26 cellular contexts compared by ENCODE assay signal in the genomic region with DNA sequence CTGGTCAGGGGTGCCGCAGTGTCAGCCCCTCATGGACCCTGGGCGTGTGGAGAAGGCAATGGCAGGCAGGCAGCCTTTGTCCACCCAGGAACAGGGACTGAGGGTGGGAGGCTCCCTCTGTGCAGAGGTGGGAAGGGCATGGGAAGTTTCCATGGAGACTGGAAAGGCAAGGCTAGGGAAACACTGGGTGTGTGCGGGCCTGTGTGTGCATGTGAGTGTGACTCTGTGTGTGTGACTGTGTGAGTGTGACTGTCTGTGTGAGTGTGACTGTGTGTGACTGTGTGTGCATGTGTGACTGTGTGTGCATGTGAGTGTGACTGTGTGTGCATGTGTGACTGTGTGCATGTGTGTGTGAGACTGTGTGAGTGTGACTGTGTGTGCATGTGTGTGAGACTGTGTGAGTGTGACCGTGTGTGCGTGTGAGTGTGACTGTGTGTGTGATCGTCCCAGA. TPM values are rescaled to one million over a fixed set of nuclear protein-coding genes. Genes with fewer than 3 reads are reported as not detected.
DNase-seq lines count a peak whose midpoint lies in the region; ATAC-seq and FAIRE-seq lines count a peak whose summit lies in the region.
"Had no signal": no experiment of that assay in that cellular context is flagged by ENCODE, and none has a peak within 500 bp of the region (broad histone marks: within the 10 kb centered on the region; RNA-seq: fewer than 3 reads in every experiment).

No MANE protein-coding gene starts in this region.

- peak overlapping the region; percentile 7 for H3K4me3 Mint-ChIP-seq in activated naive CD8-positive, alpha-beta T cell treated with anti-CD3 and anti-CD28 coated beads, Interleukin-2, amount 50 U/mL, for 24 hours
- peak overlapping the region; percentile 1 for H3K4me3 Mint-ChIP-seq in memory B cell
- H3K4me3 Mint-ChIP-seq: activated naive CD4-positive, alpha-beta T cell treated with anti-CD3 and anti-CD28 coated beads, Interleukin-2, amount 50 U/mL, for 24 hours; activated T-cell treated with anti-CD3 and anti-CD28 coated beads, Interleukin-2, amount 50 U/mL, for 72 hours; CD8-positive, alpha-beta T cell; effector memory CD8-positive, alpha-beta T cell; WTC11 had no signal

- H3K27me3 Mint-ChIP-seq in activated naive CD8-positive, alpha-beta T cell treated with anti-CD3 and anti-CD28 coated beads, Interleukin-2, amount 50 U/mL, for 24 hours, result peaks cover 2% of the 10 kb centered on the region
- peaks cover 8% of the 10 kb centered on the region for H3K27me3 Mint-ChIP-seq in memory B cell

- intact Hi-C loops in left cardiac atrium (cut with DNase I) (no loop called here), Right ventricle myocardium superior (cut with DNase I) (no loop called here)

- no peaks in the 10 kb centered on the region for H3K9me3 Mint-ChIP-seq in activated naive CD8-positive, alpha-beta T cell treated with anti-CD3 and anti-CD28 coated beads, Interleukin-2, amount 50 U/mL, for 24 hours
- no peaks in the 10 kb centered on the region for H3K9me3 Mint-ChIP-seq in memory B cell
- H3K9me3 Mint-ChIP-seq: activated naive CD4-positive, alpha-beta T cell treated with anti-CD3 and anti-CD28 coated beads, Interleukin-2, amount 50 U/mL, for 24 hours; activated T-cell treated with anti-CD3 and anti-CD28 coated beads, Interleukin-2, amount 50 U/mL, for 72 hours; CD8-positive, alpha-beta T cell; effector memory CD8-positive, alpha-beta T cell; WTC11 had no signal

- peaks cover 9% of the 10 kb centered on the region for H3K4me1 Mint-ChIP-seq in activated naive CD8-positive, alpha-beta T cell treated with anti-CD3 and anti-CD28 coated beads, Interleukin-2, amount 50 U/mL, for 24 hours
- H3K4me1 Mint-ChIP-seq in memory B cell, result peaks cover 8% of the 10 kb centered on the region
- H3K4me1 Mint-ChIP-seq: activated naive CD4-positive, alpha-beta T cell treated with anti-CD3 and anti-CD28 coated beads, Interleukin-2, amount 50 U/mL, for 24 hours; WTC11 had no signal

- peak in 1 of 2 donors; percentile 6 for ATAC-seq in left cardiac atrium
- ATAC-seq in Right ventricle myocardium superior (ENCODE audit: poor library complexity), result no peak
- ATAC-seq in activated naive CD8-positive, alpha-beta T cell treated with anti-CD3 and anti-CD28 coated beads, Interleukin-2, amount 50 U/mL, for 24 hours, result no peak
- ATAC-seq in memory B cell (ENCODE audit: low read depth), result no peak
- no peak for ATAC-seq in HG02884 (IDR thresholded peaks at IDR 0.05; ENCODE audit: unreplicated experiment)
- ATAC-seq: CD8-positive, alpha-beta T cell; effector memory CD8-positive, alpha-beta T cell; WTC11 had no signal

- no peak overlapping the region for H3K27ac Mint-ChIP-seq in activated naive CD8-positive, alpha-beta T cell treated with anti-CD3 and anti-CD28 coated beads, Interleukin-2, amount 50 U/mL, for 24 hours
- H3K27ac Mint-ChIP-seq in memory B cell, result no peak overlapping the region
- H3K27ac Mint-ChIP-seq: activated naive CD4-positive, alpha-beta T cell treated with anti-CD3 and anti-CD28 coated beads, Interleukin-2, amount 50 U/mL, for 24 hours; activated T-cell treated with anti-CD3 and anti-CD28 coated beads, Interleukin-2, amount 50 U/mL, for 72 hours; CD8-positive, alpha-beta T cell; effector memory CD8-positive, alpha-beta T cell; WTC11 had no signal

- FAIRE-seq in urothelium cell line (lab: Jason Lieb, UNC), result peak; percentile 96
- FAIRE-seq: RCC 7860 had no signal

- peak; percentile 6 for DNase-seq in left cardiac atrium
- DNase-seq in Right ventricle myocardium superior, result no peak
- no peak for DNase-seq in activated naive CD8-positive, alpha-beta T cell treated with anti-CD3 and anti-CD28 coated beads, Interleukin-2, amount 50 U/mL, for 24 hours
- DNase-seq in memory B cell (ENCODE audit: low spot score in 2 of 2), result no peak
- DNase-seq in urothelium cell line (ENCODE audit: low spot score), result no peak
- DNase-seq in occipital lobe (lab: John Stamatoyannopoulos, UW), result no peak
- no peak for DNase-seq in glomerular visceral epithelial cell (ENCODE audit: extremely low spot score)
- DNase-seq: activated T-cell treated with anti-CD3 and anti-CD28 coated beads, Interleukin-2, amount 50 U/mL, for 72 hours; CD8-positive, alpha-beta T cell; DND-41; effector memory CD8-positive, alpha-beta T cell; mucosa of descending colon; NCI-H1105 treated with DMSO at 0.1 percent for 48 hours; spleen; stimulated activated CD4-positive, alpha-beta T cell treated with anti-CD3 and anti-CD28 coated beads, Interleukin-4, amount 100 ng/mL, for 24 hours; uterus had no signal

- no peaks in the 10 kb centered on the region for H3K36me3 Mint-ChIP-seq in activated naive CD8-positive, alpha-beta T cell treated with anti-CD3 and anti-CD28 coated beads, Interleukin-2, amount 50 U/mL, for 24 hours (ENCODE audit: low read depth)
- H3K36me3 Mint-ChIP-seq in memory B cell, result no peaks in the 10 kb centered on the region
- H3K36me3 Mint-ChIP-seq: activated naive CD4-positive, alpha-beta T cell treated with anti-CD3 and anti-CD28 coated beads, Interleukin-2, amount 50 U/mL, for 24 hours; CD8-positive, alpha-beta T cell; WTC11 had no signal

RNA-seq across cellular contexts. Expression of a gene that starts 0.9 kb away (rescaled TPM):
- 1 to 10 TPM; 1.6 to 2.1 TPM for total RNA-seq in left cardiac atrium
- total RNA-seq in Right ventricle myocardium superior, result 1.00 TPM
- total RNA-seq in occipital lobe, result 0.31 TPM
- total RNA-seq: CD8-positive, alpha-beta T cell; chondrocyte; glomerular endothelial cell; WTC11 had no signal

RNA-seq across cellular contexts. Expression of a gene that starts 13.7 kb away (rescaled TPM):
- total RNA-seq in left cardiac atrium (under 1 TPM; 0.29 to 0.32 TPM), Right ventricle myocardium superior (0.16 TPM), occipital lobe (not detected)
- total RNA-seq: activated T-cell treated with anti-CD3 and anti-CD28 coated beads, Interleukin-2, amount 50 U/mL, for 72 hours; CD8-positive, alpha-beta T cell; chondrocyte; glomerular endothelial cell; NCI-H460; renal cortical epithelial cell; T-helper 2 cell treated with Interferon-gamma antibody and Interleukin-4, amounts not matched to agents 100 ng/mL and 5 ng/mL, for 36 hours; WTC11 had no signal

RNA-seq across cellular contexts. Expression of a gene that starts 22.3 kb away (rescaled TPM):
- total RNA-seq in left cardiac atrium (not detected), Right ventricle myocardium superior (not detected), occipital lobe (not detected)
- total RNA-seq: activated T-cell treated with anti-CD3 and anti-CD28 coated beads, Interleukin-2, amount 50 U/mL, for 72 hours; CD8-positive, alpha-beta T cell; chondrocyte; glomerular endothelial cell; left lobe of liver; mucosa of descending colon; NCI-H460; renal cortical epithelial cell; T-helper 2 cell treated with Interferon-gamma antibody and Interleukin-4, amounts not matched to agents 100 ng/mL and 5 ng/mL, for 36 hours; uterus; WTC11 had no signal

RNA-seq across cellular contexts. Expression of a gene that starts 47.1 kb away (rescaled TPM):
- total RNA-seq in left cardiac atrium (not detected), Right ventricle myocardium superior (not detected), occipital lobe (not detected)
- total RNA-seq: CD8-positive, alpha-beta T cell; chondrocyte; glomerular endothelial cell; left lobe of liver; mucosa of descending colon; NCI-H460; renal cortical epithelial cell; T-helper 2 cell treated with Interferon-gamma antibody and Interleukin-4, amounts not matched to agents 100 ng/mL and 5 ng/mL, for 36 hours; uterus; WTC11 had no signal
